ENCODE assay signal across 11 cellular contexts in the genomic region with DNA sequence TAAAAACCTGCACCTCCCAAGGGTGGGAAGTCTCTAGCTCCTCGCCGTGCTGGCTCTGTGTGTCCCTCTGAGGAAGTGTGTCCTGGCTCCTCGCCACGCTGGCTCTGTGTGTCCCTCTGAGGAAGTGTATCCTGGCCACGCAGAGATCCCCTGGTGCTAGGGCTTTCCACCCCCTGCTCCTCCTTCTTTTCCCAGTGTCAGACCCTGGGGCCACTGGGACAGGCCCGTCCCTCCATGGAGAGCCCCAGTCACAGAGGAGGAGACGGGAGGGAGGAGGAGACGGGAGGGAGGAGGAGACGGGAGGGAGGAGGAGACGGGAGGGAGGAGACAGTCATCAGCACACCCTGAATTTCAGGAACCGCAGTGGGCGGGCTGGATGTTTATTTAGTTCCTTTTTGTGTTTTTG. TPM values are rescaled to one million over a fixed set of nuclear protein-coding genes. Genes with fewer than 3 reads are reported as not detected.
DNase-seq lines count a peak whose midpoint lies in the region; ATAC-seq and TF ChIP-seq lines count a peak whose summit lies in the region.
"Had no signal": no experiment of that assay in that cellular context is flagged by ENCODE, and none has a peak within 500 bp of the region (broad histone marks: within the 10 kb centered on the region; RNA-seq: fewer than 3 reads in every experiment).

No MANE protein-coding gene starts in this region.

- peaks cover 19% of the 10 kb centered on the region for H3K4me1 Mint-ChIP-seq in activated CD4-positive, alpha-beta T cell treated with anti-CD3 and anti-CD28 coated beads for 36 hours
- H3K4me1 Mint-ChIP-seq in brain: peaks cover 75% of the 10 kb centered on the region

- no peak overlapping the region for H3K4me3 Mint-ChIP-seq in activated CD4-positive, alpha-beta T cell treated with anti-CD3 and anti-CD28 coated beads for 36 hours
- H3K4me3 Mint-ChIP-seq in brain: peak overlapping the region in 4 of 5 experiments; percentile 14 to 64 (median 22)
- H3K4me3 Mint-ChIP-seq: activated naive CD8-positive, alpha-beta T cell had no signal

- H3K27ac ChIP-seq in substantia nigra (ENCODE audit: low read depth, low read length, poor library complexity, severe bottlenecking): peak overlapping the region; percentile 27

- intact Hi-C loops in activated CD4-positive, alpha-beta T cell treated with anti-CD3 and anti-CD28 coated beads for 36 hours (cut with DNase I, micrococcal nuclease): no loop called here
- intact Hi-C loops in left colon (cut with DNase I, micrococcal nuclease): no loop called here

- no peaks in the 10 kb centered on the region for H3K27me3 Mint-ChIP-seq in activated CD4-positive, alpha-beta T cell treated with anti-CD3 and anti-CD28 coated beads for 36 hours
- peaks cover 4% of the 10 kb centered on the region for H3K27me3 Mint-ChIP-seq in brain

- POLR2A ChIA-PET in activated CD4-positive, alpha-beta T cell treated with anti-CD3 and anti-CD28 coated beads for 36 hours (lab: Charles Lee): no interaction called here

- no peak for TF ChIP-seq CTCF in brain (conservative IDR thresholded peaks at IDR 0.05)

- peak overlapping the region; percentile 33 for H3K27ac Mint-ChIP-seq in activated CD4-positive, alpha-beta T cell treated with anti-CD3 and anti-CD28 coated beads for 36 hours
- H3K27ac Mint-ChIP-seq in brain: peak overlapping the region in 4 of 5 experiments; percentile 48 to 86 (median 69)
- H3K27ac Mint-ChIP-seq: activated naive CD8-positive, alpha-beta T cell had no signal

- no peaks in the 10 kb centered on the region for H3K36me3 Mint-ChIP-seq in activated CD4-positive, alpha-beta T cell treated with anti-CD3 and anti-CD28 coated beads for 36 hours (ENCODE audit: low read depth)
- peaks cover 4% of the 10 kb centered on the region for H3K36me3 Mint-ChIP-seq in brain
- H3K36me3 Mint-ChIP-seq: activated naive CD8-positive, alpha-beta T cell had no signal

- no peak for DNase-seq in activated CD4-positive, alpha-beta T cell treated with anti-CD3 and anti-CD28 coated beads for 36 hours
- no peak for DNase-seq in activated CD4-positive, alpha-beta T cell treated with anti-CD3 and anti-CD28 coated beads, Interleukin-2, amount 50 U/mL, for 4 hours
- peak; percentile 77 to 80 for DNase-seq in left colon
- DNase-seq in substantia nigra (lab: John Stamatoyannopoulos, UW): peak in 34 of 49 donors; percentile 13 to 80 (median 60)
- no peak for DNase-seq in RKO (ENCODE audit: low spot score)
- DNase-seq: DND-41 had no signal

- no peaks in the 10 kb centered on the region for H3K9me3 Mint-ChIP-seq in activated CD4-positive, alpha-beta T cell treated with anti-CD3 and anti-CD28 coated beads for 36 hours (ENCODE audit: low read depth)
- no peaks in the 10 kb centered on the region for H3K9me3 Mint-ChIP-seq in brain

- CTCF ChIA-PET in activated CD4-positive, alpha-beta T cell treated with anti-CD3 and anti-CD28 coated beads for 36 hours (lab: Charles Lee): interaction anchor here (1.5 kb wide), 1 partner anchor 42 kb away, joined by 4 read pairs; no protein-coding TSS in a partner anchor

- ATAC-seq in activated CD4-positive, alpha-beta T cell treated with anti-CD3 and anti-CD28 coated beads for 36 hours: no peak
- peak; percentile 31 for ATAC-seq in HG03571 (IDR thresholded peaks at IDR 0.05; ENCODE audit: unreplicated experiment)
- peak; percentile 30 for ATAC-seq in left colon
- no peak for ATAC-seq in GM18520 (IDR thresholded peaks at IDR 0.05; ENCODE audit: unreplicated experiment)

RNA-seq across cellular contexts. Expression of gene HGFAC, which starts 53.8 kb away (rescaled TPM):
- not detected for total RNA-seq in activated CD4-positive, alpha-beta T cell treated with anti-CD3 and anti-CD28 coated beads for 36 hours
- polyA plus RNA-seq in brain (ENCODE audit: insufficient read depth, low read depth, low replicate concordance): 0.88 TPM
- total RNA-seq in left colon: not detected
- total RNA-seq: subcutaneous adipose tissue had no signal

Comparison
In these comparisons a context has a peak if more than half of its experiments do, and no peak if none do; other contexts are left out.
1. ATAC-seq: peak in HG03571 (single experiment) and left colon (single experiment); none in activated CD4-positive, alpha-beta T cell treated with anti-CD3 and anti-CD28 coated beads for 36 hours (single experiment) and GM18520 (single experiment).
2. DNase-seq: peak in left colon (2 of 2) and substantia nigra (34 of 49); none in activated CD4-positive, alpha-beta T cell treated with anti-CD3 and anti-CD28 coated beads for 36 hours (single experiment), activated CD4-positive, alpha-beta T cell treated with anti-CD3 and anti-CD28 coated beads, Interleukin-2, amount 50 U/mL, for 4 hours (0 of 2) and RKO (single experiment).